ENCODE assay signal across 8 cellular contexts in genomic region chr10:72340510-72340895, GRCh38. TPM values are rescaled to one million over a fixed set of nuclear protein-coding genes. Genes with fewer than 3 reads are reported as not detected.
A peak's percentile ranks its signal among the peaks of the same experiment; 100 is the strongest.
DNase-seq lines count a peak whose midpoint lies in the region; ATAC-seq and TF ChIP-seq lines count a peak whose summit lies in the region.

No MANE protein-coding gene starts in this region.

- no peak overlapping the region for H3K4me3 Mint-ChIP-seq in activated naive CD8-positive, alpha-beta T cell treated with anti-CD3 and anti-CD28 coated beads, Interleukin-2, amount 50 U/mL, for 24 hours

- H3F3A ChIP-seq in SU-DHL-6 (ENCODE audit: insufficient read depth) = peaks cover 9% of the 10 kb centered on the region

- H3K9me2 ChIP-seq in SU-DHL-6 (replicated peaks; ENCODE audit: insufficient read depth, low read length) = no peaks in the 10 kb centered on the region

- H4K20me1 ChIP-seq in SU-DHL-6 (ENCODE audit: low read depth, low read length) = no peaks in the 10 kb centered on the region

- H3K36me3 ChIP-seq in BE2C (peaks cover 31% of the 10 kb centered on the region), HEK293 (ENCODE audit: control insufficient read depth in 2 of 2, insufficient read depth in 1 of 2, low read length in 2 of 2) (peaks cover 21 to 72% of the 10 kb centered on the region in 2 experiments; a peak in 2 of 3 replicates), SU-DHL-6 (ENCODE audit: low read length) (no peaks in the 10 kb centered on the region; the same call in 1 of the 2 replicates), right atrium auricular region (peaks cover 65% of the 10 kb centered on the region)

- no peak overlapping the region for H3K9ac ChIP-seq in SU-DHL-6 (ENCODE audit: low read length)

- H2AFZ ChIP-seq in SU-DHL-6 (ENCODE audit: low read depth, low read length, severe bottlenecking) = no peak overlapping the region

- CTCF ChIA-PET in HEK293 (lab: Yijun Ruan, JAX) = interaction anchor here (0.8 to 5.3 kb wide), 9 partner anchors 9 to 444 kb away, joined by 3 to 31 read pairs (median 4); no protein-coding TSS in a partner anchor

- H3K27me3 Mint-ChIP-seq in activated naive CD8-positive, alpha-beta T cell treated with anti-CD3 and anti-CD28 coated beads, Interleukin-2, amount 50 U/mL, for 24 hours = no peaks in the 10 kb centered on the region

- POLR2A ChIA-PET in HEK293 (lab: Yijun Ruan, JAX) = no interaction called here

- H3K27ac Mint-ChIP-seq in activated naive CD8-positive, alpha-beta T cell treated with anti-CD3 and anti-CD28 coated beads, Interleukin-2, amount 50 U/mL, for 24 hours = peak overlapping the region; percentile 52

- TF ChIP-seq CTCF in BE2C (IDR thresholded peaks at IDR 0.05; ENCODE audit: low read depth, low read length) (peak; percentile 94), HEK293 (tag by site-specific recombination; IDR thresholded peaks at IDR 0.05) (peak; percentile 92), SU-DHL-6 (IDR thresholded peaks at IDR 0.05; ENCODE audit: insufficient read depth, low read length, poor library complexity, severe bottlenecking) (peak; percentile 87), right atrium auricular region (IDR thresholded peaks at IDR 0.05) (peak; percentile 96 to 98)

- H3K4me1 ChIP-seq in BE2C = peaks cover 16% of the 10 kb centered on the region
- H3K4me1 ChIP-seq in HEK293 (ENCODE audit: control insufficient read depth, insufficient read depth, low read length) = peaks cover 2% of the 10 kb centered on the region; the same call in 1 of the 2 replicates
- H3K4me1 ChIP-seq in right atrium auricular region = peaks cover 0 to 28% of the 10 kb centered on the region in 2 donors

- H3K4me3 ChIP-seq in BE2C (ENCODE audit: low read depth, low read length) = no peak overlapping the region
- H3K4me3 ChIP-seq in HEK293 (ENCODE audit: low read depth, low read length) = no peak overlapping the region
- H3K4me3 ChIP-seq in SU-DHL-6 (ENCODE audit: insufficient read depth, low read length, poor library complexity, severe bottlenecking) = no peak overlapping the region
- H3K4me3 ChIP-seq in right atrium auricular region = no peak overlapping the region

- peaks cover 29% of the 10 kb centered on the region for H3K36me3 Mint-ChIP-seq in activated naive CD8-positive, alpha-beta T cell treated with anti-CD3 and anti-CD28 coated beads, Interleukin-2, amount 50 U/mL, for 24 hours (ENCODE audit: low read depth)

- H3K9me3 ChIP-seq in BE2C (no peaks in the 10 kb centered on the region), HEK293 (ENCODE audit: control insufficient read depth, insufficient read depth, low read depth, low read length) (no peaks in the 10 kb centered on the region), SU-DHL-6 (ENCODE audit: insufficient read depth, low read length) (no peaks in the 10 kb centered on the region), right atrium auricular region (no peaks in the 10 kb centered on the region)

- H3K4me1 Mint-ChIP-seq in activated naive CD8-positive, alpha-beta T cell treated with anti-CD3 and anti-CD28 coated beads, Interleukin-2, amount 50 U/mL, for 24 hours = peaks cover 47% of the 10 kb centered on the region

- no peak overlapping the region for H3K27ac ChIP-seq in HEK293 (ENCODE audit: extremely low read depth, low read depth, low read length)
- H3K27ac ChIP-seq in SU-DHL-6 (ENCODE audit: low read depth, low read length) = no peak overlapping the region
- H3K27ac ChIP-seq in right atrium auricular region = no peak overlapping the region

- H3K27me3 ChIP-seq in BE2C (no peaks in the 10 kb centered on the region), SU-DHL-6 (ENCODE audit: low read length) (no peaks in the 10 kb centered on the region), right atrium auricular region (no peaks in the 10 kb centered on the region)

- DNase-seq in BE2C = peak; percentile 79
- peak; percentile 88 for DNase-seq in activated naive CD8-positive, alpha-beta T cell treated with anti-CD3 and anti-CD28 coated beads, Interleukin-2, amount 50 U/mL, for 24 hours
- no peak for DNase-seq in right atrium auricular region (ENCODE audit: low spot score)
- peak in 2 of 3 donors; percentile 66 to 77 for DNase-seq in stimulated activated CD4-positive, alpha-beta T cell treated with anti-CD3 and anti-CD28 coated beads, Interleukin-12 subunit alpha, Interleukin-12 subunit beta, amount 100 ng/mL, for 48 hours (ENCODE audit: low read depth in 2 of 3, low spot score in 1 of 3)

- no peaks in the 10 kb centered on the region for H3K9me3 Mint-ChIP-seq in activated naive CD8-positive, alpha-beta T cell treated with anti-CD3 and anti-CD28 coated beads, Interleukin-2, amount 50 U/mL, for 24 hours

- no peaks in the 10 kb centered on the region for H3K79me2 ChIP-seq in SU-DHL-6 (ENCODE audit: insufficient read depth, low read length)

- no peak overlapping the region for H3K4me2 ChIP-seq in SU-DHL-6 (ENCODE audit: low read depth, low read length, poor library complexity, severe bottlenecking)

- ATAC-seq in activated naive CD8-positive, alpha-beta T cell treated with anti-CD3 and anti-CD28 coated beads, Interleukin-2, amount 50 U/mL, for 24 hours = peak; percentile 15
- ATAC-seq in HG03045 (IDR thresholded peaks at IDR 0.05; ENCODE audit: unreplicated experiment) (no peak), GM21576 (IDR thresholded peaks at IDR 0.05; ENCODE audit: unreplicated experiment) (no peak)

TF ChIP-seq in HEK293, 187 proteins besides CTCF, POLR2A, EP300 and RAD21 (continues in another document):
- peak; percentile 52 for TF ChIP-seq ZNF654 (tag by site-specific recombination; IDR thresholded peaks at IDR 0.05; ENCODE audit: low read depth)
- 0 out of 2 replicates have a peak, but pooled peaks have one; percentile 51 for TF ChIP-seq ZNF2 (tag by site-specific recombination; IDR thresholded peaks at IDR 0.05)
- TF ChIP-seq REPIN1 (tag by site-specific recombination; IDR thresholded peaks at IDR 0.05; ENCODE audit: low read depth) = 0 out of 2 replicates have a peak, but pooled peaks have one; percentile 47
- no peak for TF ChIP-seq ZNF324 (tag by site-specific recombination; IDR thresholded peaks at IDR 0.05)
- no peak for TF ChIP-seq ZNF785 (tag by site-specific recombination; IDR thresholded peaks at IDR 0.05)
- no peak for TF ChIP-seq ZNF223 (tag by site-specific recombination; IDR thresholded peaks at IDR 0.05)
- no peak for TF ChIP-seq ZNF112 (tag by site-specific recombination; IDR thresholded peaks at IDR 0.05)
- no peak for TF ChIP-seq ZNF571 (tag by site-specific recombination; IDR thresholded peaks at IDR 0.05)
- TF ChIP-seq ZNF146 (tag by site-specific recombination; IDR thresholded peaks at IDR 0.05) = no peak
- no peak for TF ChIP-seq ZNF140 (tag by site-specific recombination; IDR thresholded peaks at IDR 0.05)
- TF ChIP-seq ZFHX2 (tag by site-specific recombination; conservative IDR thresholded peaks at IDR 0.05) = no peak
- TF ChIP-seq MEIS1 (CRISPR knock-in tag; IDR thresholded peaks at IDR 0.05; ENCODE audit: borderline replicate concordance) = no peak
- no peak; the same call in 1 of the 2 replicates for TF ChIP-seq KLF8 (tag by site-specific recombination; IDR thresholded peaks at IDR 0.05)
- no peak for TF ChIP-seq ZNF513 (tag by site-specific recombination; IDR thresholded peaks at IDR 0.05)
- no peak for TF ChIP-seq FEZF1 (tag by site-specific recombination; IDR thresholded peaks at IDR 0.05)
- TF ChIP-seq ZNF624 (tag by site-specific recombination; IDR thresholded peaks at IDR 0.05) = no peak
- TF ChIP-seq ZNF530 (tag by site-specific recombination; IDR thresholded peaks at IDR 0.05; ENCODE audit: low read depth) = no peak
- TF ChIP-seq ZNF398 (tag by site-specific recombination; IDR thresholded peaks at IDR 0.05) = no peak
- TF ChIP-seq ZNF239 (tag by site-specific recombination; IDR thresholded peaks at IDR 0.05) = no peak
- TF ChIP-seq ZNF311 (tag by site-specific recombination; IDR thresholded peaks at IDR 0.05; ENCODE audit: borderline replicate concordance) = no peak
- no peak for TF ChIP-seq ZNF837 (tag by site-specific recombination; IDR thresholded peaks at IDR 0.05)
- TF ChIP-seq ZNF777 (tag by site-specific recombination; IDR thresholded peaks at IDR 0.05; ENCODE audit: borderline replicate concordance) = no peak
- TF ChIP-seq ZNF514 (tag by site-specific recombination; IDR thresholded peaks at IDR 0.05) = no peak
- peak; percentile 63; the same call in 1 of the 2 replicates for TF ChIP-seq ZNF610 (tag by site-specific recombination; IDR thresholded peaks at IDR 0.05; ENCODE audit: borderline replicate concordance)
- peak; percentile 83; the same call in 1 of the 2 replicates for TF ChIP-seq ZSCAN30 (tag by site-specific recombination; IDR thresholded peaks at IDR 0.05)
- 0 out of 2 replicates have a peak, but pooled peaks have one; percentile 54 for TF ChIP-seq ZNF561 (tag by site-specific recombination; IDR thresholded peaks at IDR 0.05; ENCODE audit: borderline replicate concordance)

RNA-seq across cellular contexts. Expression of gene DNAJB12, which starts 14.2 kb away (rescaled TPM):
- polyA plus RNA-seq in BE2C (2012; ENCODE audit: insufficient read depth, insufficient read length, low read depth) = 42.2 TPM
- 10 to 100 TPM; 24.5 to 36.8 TPM for total RNA-seq in right atrium auricular region
